8 cellular contexts compared by ENCODE assay signal in genomic region chr7:81845628-81846259, GRCh38.
A peak's percentile ranks its signal among the peaks of the same experiment; 100 is the strongest.
DNase-seq lines count a peak whose midpoint lies in the region; ATAC-seq and TF ChIP-seq lines count a peak whose summit lies in the region.

No MANE protein-coding gene starts in this region.

- no peak overlapping the region for H3K4me3 Mint-ChIP-seq in CD4-positive, alpha-beta T cell

- no peaks in the 10 kb centered on the region for H4K20me1 ChIP-seq in BLaER1 treated with 17β-estradiol and CSF1 and Interleukin-3, amounts not matched to agents 10 nM and 100 nM
- H4K20me1 ChIP-seq in KMS-11 (ENCODE audit: insufficient read depth), result no peaks in the 10 kb centered on the region

- H3K9ac ChIP-seq in BLaER1 treated with 17β-estradiol and CSF1 and Interleukin-3, amounts not matched to agents 10 nM and 100 nM, result peak overlapping the region; percentile 83 to 93 (median 89)
- peak overlapping the region; percentile 36 for H3K9ac ChIP-seq in KMS-11
- H3K9ac ChIP-seq in subcutaneous abdominal adipose tissue (ENCODE audit: low read length in 5 of 5), result no peak overlapping the region

- ATAC-seq in GM21390 (IDR thresholded peaks at IDR 0.05; ENCODE audit: unreplicated experiment) (peak; percentile 83), Right ventricle myocardium inferior (no peak)
- ATAC-seq in CD4-positive, alpha-beta T cell (ENCODE audit: poor library complexity), result no peak

- peak overlapping the region; percentile 72 for H2AFZ ChIP-seq in KMS-11 (ENCODE audit: low read depth)

- peaks cover 0 to 12% (median 0%) of the 10 kb centered on the region in 11 experiments; a peak in 5 of 22 replicates for H3K36me3 ChIP-seq in BLaER1 treated with 17β-estradiol and CSF1 and Interleukin-3, amounts not matched to agents 10 nM and 100 nM
- no peaks in the 10 kb centered on the region for H3K36me3 ChIP-seq in KMS-11 (ENCODE audit: insufficient read depth)
- H3K36me3 ChIP-seq in subcutaneous abdominal adipose tissue (ENCODE audit: control insufficient read depth in 5 of 5, insufficient read depth in 5 of 5, low read length in 5 of 5), result no peaks in the 10 kb centered on the region

- intact Hi-C loops in Right ventricle myocardium inferior (cut with DNase I), result no loop called here
- intact Hi-C loops in CD4-positive, alpha-beta T cell (cut with DNase I, micrococcal nuclease), result no loop called here

- H3K4me2 ChIP-seq in BLaER1 treated with 17β-estradiol and CSF1 and Interleukin-3, amounts not matched to agents 10 nM and 100 nM, result peak overlapping the region; percentile 65 to 97 (median 81)
- H3K4me2 ChIP-seq in KMS-11, result peak overlapping the region; percentile 81

- H3K27ac Mint-ChIP-seq in CD4-positive, alpha-beta T cell, result no peak overlapping the region

- no peaks in the 10 kb centered on the region for H3K27me3 ChIP-seq in BLaER1 treated with 17β-estradiol and CSF1 and Interleukin-3, amounts not matched to agents 10 nM and 100 nM
- H3K27me3 ChIP-seq in KMS-11 (ENCODE audit: insufficient read depth, low read depth) (no peaks in the 10 kb centered on the region), subcutaneous abdominal adipose tissue (ENCODE audit: control insufficient read depth in 5 of 5, insufficient read depth in 4 of 5, low read length in 5 of 5) (no peaks in the 10 kb centered on the region)
- no peaks in the 10 kb centered on the region for H3K27me3 ChIP-seq in CD4-positive, alpha-beta T cell (ENCODE audit: control insufficient read depth, insufficient read depth, low read length)

- peak overlapping the region; percentile 94 to 99 (median 99) for H3K27ac ChIP-seq in BLaER1 treated with 17β-estradiol and CSF1 and Interleukin-3, amounts not matched to agents 10 nM and 100 nM
- peak overlapping the region; percentile 72 for H3K27ac ChIP-seq in KMS-11
- H3K27ac ChIP-seq in subcutaneous abdominal adipose tissue (ENCODE audit: low read depth, low read length), result peak overlapping the region; percentile 14
- H3K27ac ChIP-seq in CD4-positive, alpha-beta T cell (ENCODE audit: low read depth, low read length), result no peak overlapping the region

- H3K4me1 Mint-ChIP-seq in CD4-positive, alpha-beta T cell (ENCODE audit: low read depth), result no peaks in the 10 kb centered on the region

- DNase-seq in choroid plexus epithelial cell (ENCODE audit: low read depth) (peak; percentile 84), Right ventricle myocardium inferior (ENCODE audit: missing footprints) (no peak)
- no peak for DNase-seq in stimulated activated CD4-positive, alpha-beta T cell treated with anti-CD3 and anti-CD28 coated beads, Interleukin-2, amount 100 ng/mL, for 48 hours
- no peak for DNase-seq in CD4-positive, alpha-beta T cell

- CTCF ChIA-PET in CD4-positive, alpha-beta T cell (lab: Charles Lee), result no interaction called here

- H3K79me2 ChIP-seq in KMS-11 (ENCODE audit: insufficient read depth, low read depth), result no peaks in the 10 kb centered on the region

- no peaks in the 10 kb centered on the region for H3K27me3 Mint-ChIP-seq in CD4-positive, alpha-beta T cell

- peaks cover 28 to 48% (median 36%) of the 10 kb centered on the region in 10 experiments for H3K4me1 ChIP-seq in BLaER1 treated with 17β-estradiol and CSF1 and Interleukin-3, amounts not matched to agents 10 nM and 100 nM
- H3K4me1 ChIP-seq in KMS-11 (ENCODE audit: low read depth, poor library complexity, severe bottlenecking) (peaks cover 35% of the 10 kb centered on the region), subcutaneous abdominal adipose tissue (ENCODE audit: control insufficient read depth in 5 of 5, insufficient read depth in 5 of 5, low read length in 5 of 5) (peaks cover 0 to 5% (median 3%) of the 10 kb centered on the region in 5 donors)

- peaks cover 29 to 68% (median 47%) of the 10 kb centered on the region in 11 experiments for H3K9me3 ChIP-seq in BLaER1 treated with 17β-estradiol and CSF1 and Interleukin-3, amounts not matched to agents 10 nM and 100 nM (replicated peaks in 1 of 11)
- peaks cover 0 to 4% (median 0%) of the 10 kb centered on the region in 5 donors for H3K9me3 ChIP-seq in subcutaneous abdominal adipose tissue (ENCODE audit: control insufficient read depth in 5 of 5, low read length in 5 of 5)
- H3K9me3 ChIP-seq in CD4-positive, alpha-beta T cell (ENCODE audit: control insufficient read depth, low read length), result no peaks in the 10 kb centered on the region

- TF ChIP-seq CTCF in KMS-11 (conservative IDR thresholded peaks at IDR 0.05; ENCODE audit: low read depth, low read length) (no peak), choroid plexus epithelial cell (conservative IDR thresholded peaks at IDR 0.05; ENCODE audit: low read depth, low read length) (no peak)
- TF ChIP-seq CTCF in CD4-positive, alpha-beta T cell (IDR thresholded peaks at IDR 0.05), result no peak

- H3K9me3 Mint-ChIP-seq in CD4-positive, alpha-beta T cell, result peaks cover 4% of the 10 kb centered on the region

- POLR2A ChIA-PET in CD4-positive, alpha-beta T cell (lab: Charles Lee), result no interaction called here

- H3K4me3 ChIP-seq in BLaER1 treated with 17β-estradiol and CSF1 and Interleukin-3, amounts not matched to agents 10 nM and 100 nM, result peak overlapping the region; percentile 36 to 58 (median 46); a peak in 17 of 20 replicates
- no peak overlapping the region for H3K4me3 ChIP-seq in KMS-11 (IDR thresholded peaks at IDR 0.05; ENCODE audit: insufficient read depth, low read depth, low read length)
- peak overlapping the region; percentile 40 for H3K4me3 ChIP-seq in choroid plexus epithelial cell (ENCODE audit: low read depth, low read length)
- H3K4me3 ChIP-seq in subcutaneous abdominal adipose tissue (ENCODE audit: low read depth in 1 of 5, low read length in 5 of 5), result peak overlapping the region in 4 of 5 donors; percentile 8 to 46 (median 34)

- no peaks in the 10 kb centered on the region for H3K36me3 Mint-ChIP-seq in CD4-positive, alpha-beta T cell (ENCODE audit: low read depth)

Comparison
In these comparisons a context has a peak if more than half of its experiments do, and no peak if none do; other contexts are left out.
1. H3K9ac ChIP-seq: peak in BLaER1 treated with 17β-estradiol and CSF1 and Interleukin-3, amounts not matched to agents 10 nM and 100 nM (11 of 11) and KMS-11 (single experiment); none in subcutaneous abdominal adipose tissue (0 of 5).